In genomic region chr5:142769793-142770649, GRCh38 we compare ENCODE assay signal across 8 cellular contexts. TPM values are rescaled to one million over a fixed set of nuclear protein-coding genes. Genes with fewer than 3 reads are reported as not detected.
DNase-seq lines count a peak whose midpoint lies in the region; ATAC-seq and TF ChIP-seq lines count a peak whose summit lies in the region.

A gene with protein sequence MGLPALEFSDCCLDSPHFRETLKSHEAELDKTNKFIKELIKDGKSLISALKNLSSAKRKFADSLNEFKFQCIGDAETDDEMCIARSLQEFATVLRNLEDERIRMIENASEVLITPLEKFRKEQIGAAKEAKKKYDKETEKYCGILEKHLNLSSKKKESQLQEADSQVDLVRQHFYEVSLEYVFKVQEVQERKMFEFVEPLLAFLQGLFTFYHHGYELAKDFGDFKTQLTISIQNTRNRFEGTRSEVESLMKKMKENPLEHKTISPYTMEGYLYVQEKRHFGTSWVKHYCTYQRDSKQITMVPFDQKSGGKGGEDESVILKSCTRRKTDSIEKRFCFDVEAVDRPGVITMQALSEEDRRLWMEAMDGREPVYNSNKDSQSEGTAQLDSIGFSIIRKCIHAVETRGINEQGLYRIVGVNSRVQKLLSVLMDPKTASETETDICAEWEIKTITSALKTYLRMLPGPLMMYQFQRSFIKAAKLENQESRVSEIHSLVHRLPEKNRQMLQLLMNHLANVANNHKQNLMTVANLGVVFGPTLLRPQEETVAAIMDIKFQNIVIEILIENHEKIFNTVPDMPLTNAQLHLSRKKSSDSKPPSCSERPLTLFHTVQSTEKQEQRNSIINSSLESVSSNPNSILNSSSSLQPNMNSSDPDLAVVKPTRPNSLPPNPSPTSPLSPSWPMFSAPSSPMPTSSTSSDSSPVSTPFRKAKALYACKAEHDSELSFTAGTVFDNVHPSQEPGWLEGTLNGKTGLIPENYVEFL (plus strand): TSS chr5:142770377. CDS start chr5:142770762, 385 bp downstream.

- peak; percentile 98 for ATAC-seq in HG02623 (IDR thresholded peaks at IDR 0.05; ENCODE audit: unreplicated experiment)

- H3K27me3 ChIP-seq in thymus (ENCODE audit: control insufficient read depth, insufficient read depth), result no peaks in the 10 kb centered on the region

- TF ChIP-seq CTCF in GM12865 (IDR thresholded peaks at IDR 0.05; ENCODE audit: insufficient read depth, low read depth, low read length, missing control alignments), result peak; percentile 5
- TF ChIP-seq CTCF in glutamatergic neuron (IDR thresholded peaks at IDR 0.05; ENCODE audit: partially characterized antibody, unreplicated experiment), result no peak
- peak; percentile 52 for TF ChIP-seq CTCF in osteocyte (IDR thresholded peaks at IDR 0.05)

- no peaks in the 10 kb centered on the region for H3K36me3 Mint-ChIP-seq in activated naive CD8-positive, alpha-beta T cell treated with anti-CD3 and anti-CD28 coated beads for 36 hours
- H3K36me3 Mint-ChIP-seq in glutamatergic neuron (ENCODE audit: unreplicated experiment) (no peaks in the 10 kb centered on the region), osteocyte (ENCODE audit: unreplicated experiment) (no peaks in the 10 kb centered on the region)

- H3K9me3 Mint-ChIP-seq in activated naive CD8-positive, alpha-beta T cell treated with anti-CD3 and anti-CD28 coated beads for 36 hours, result no peaks in the 10 kb centered on the region
- H3K9me3 Mint-ChIP-seq in glutamatergic neuron (ENCODE audit: unreplicated experiment) (no peaks in the 10 kb centered on the region), osteocyte (ENCODE audit: unreplicated experiment) (no peaks in the 10 kb centered on the region)

- peak within 1 kb of the TSS; percentile 98 for H3K4me3 ChIP-seq in GM12865 (ENCODE audit: low read depth, low read length)
- peak within 1 kb of the TSS; percentile 71 for H3K4me3 ChIP-seq in thymus (ENCODE audit: low read length)

- under 1% methylated on average over 87 of the region's 87 CpGs for WGBS in thymus

- peaks cover 6% of the 10 kb centered on the region for H3K4me1 ChIP-seq in thymus (ENCODE audit: control insufficient read depth, insufficient read depth, low read length)

- peak within 1 kb of the TSS; percentile 88 for H3K27ac Mint-ChIP-seq in activated naive CD8-positive, alpha-beta T cell treated with anti-CD3 and anti-CD28 coated beads for 36 hours
- H3K27ac Mint-ChIP-seq in glutamatergic neuron (ENCODE audit: unreplicated experiment) (peak within 1 kb of the TSS; percentile 39), osteocyte (ENCODE audit: unreplicated experiment) (peak within 1 kb of the TSS; percentile 87)

- peak within 1 kb of the TSS; percentile 95 for H3K27ac ChIP-seq in thymus (ENCODE audit: low read depth)

- H3K9me3 ChIP-seq in thymus (ENCODE audit: control insufficient read depth), result no peaks in the 10 kb centered on the region

- no peaks in the 10 kb centered on the region for H3K36me3 ChIP-seq in thymus (ENCODE audit: control insufficient read depth, insufficient read depth)

- no peaks in the 10 kb centered on the region for H3K27me3 Mint-ChIP-seq in activated naive CD8-positive, alpha-beta T cell treated with anti-CD3 and anti-CD28 coated beads for 36 hours
- peaks cover 7% of the 10 kb centered on the region for H3K27me3 Mint-ChIP-seq in glutamatergic neuron (ENCODE audit: unreplicated experiment)
- no peaks in the 10 kb centered on the region for H3K27me3 Mint-ChIP-seq in osteocyte (ENCODE audit: unreplicated experiment)

- DNase-seq in GM12865 (ENCODE audit: low read depth) (peak; percentile 96), NCI-H1092 treated with DMSO at 0.1 percent for 48 hours (lab: John Stamatoyannopoulos, UW) (peak; percentile 88), SKM-1 (lab: John Stamatoyannopoulos, UW; ENCODE audit: unreplicated experiment) (peak; percentile 92), glutamatergic neuron (peak; percentile 98), osteocyte (ENCODE audit: extremely low spot score, unreplicated experiment) (peak; percentile 98)
- peak; percentile 96 for DNase-seq in activated naive CD8-positive, alpha-beta T cell treated with anti-CD3 and anti-CD28 coated beads for 36 hours

- peak within 1 kb of the TSS; percentile 95 for H3K4me3 Mint-ChIP-seq in activated naive CD8-positive, alpha-beta T cell treated with anti-CD3 and anti-CD28 coated beads for 36 hours
- peak within 1 kb of the TSS; percentile 94 for H3K4me3 Mint-ChIP-seq in glutamatergic neuron (ENCODE audit: unreplicated experiment)
- peak within 1 kb of the TSS; percentile 98 for H3K4me3 Mint-ChIP-seq in osteocyte (ENCODE audit: unreplicated experiment)

- H3K4me1 Mint-ChIP-seq in activated naive CD8-positive, alpha-beta T cell treated with anti-CD3 and anti-CD28 coated beads for 36 hours, result peaks cover 39% of the 10 kb centered on the region
- H3K4me1 Mint-ChIP-seq in glutamatergic neuron (ENCODE audit: low read depth, unreplicated experiment) (no peaks in the 10 kb centered on the region), osteocyte (ENCODE audit: unreplicated experiment) (peaks cover 19% of the 10 kb centered on the region)

RNA-seq across cellular contexts. Expression of the gene that starts here (rescaled TPM):
- total RNA-seq in activated naive CD8-positive, alpha-beta T cell treated with anti-CD3 and anti-CD28 coated beads for 36 hours, result 10 to 100 TPM; 10.2 to 11.0 TPM
- 20.1 TPM for total RNA-seq in glutamatergic neuron (ENCODE audit: unreplicated experiment)
- 14.1 and 15.1 TPM in 2 replicates for total RNA-seq in osteocyte
- 15.1 TPM for polyA plus RNA-seq in thymus

Comparison
In these comparisons a context has a peak if more than half of its experiments do, and no peak if none do; other contexts are left out.
1. Peak in every context shown above with its lines: DNase-seq, ATAC-seq, H3K4me3 ChIP-seq and H3K27ac ChIP-seq.